In genomic region chr1:234934611-234935033, GRCh38 we compare ENCODE assay signal across 13 cellular contexts.
DNase-seq lines count a peak whose midpoint lies in the region; ATAC-seq, FAIRE-seq and TF ChIP-seq lines count a peak whose summit lies in the region.
"Had no signal": no experiment of that assay in that cellular context is flagged by ENCODE, and none has a peak within 500 bp of the region (broad histone marks: within the 10 kb centered on the region; RNA-seq: fewer than 3 reads in every experiment).

No MANE protein-coding gene starts in this region.

- no peaks in the 10 kb centered on the region for H3K4me1 ChIP-seq in A673 (ENCODE audit: insufficient read depth, low read length, poor library complexity, severe bottlenecking)

- CTCF ChIA-PET in A673 (lab: Charles Lee), result no interaction called here

- H3K27me3 Mint-ChIP-seq in osteocyte (ENCODE audit: unreplicated experiment), result no peaks in the 10 kb centered on the region
- H3K27me3 Mint-ChIP-seq: brain had no signal

- H3K36me3 ChIP-seq in bronchial epithelial cell (ENCODE audit: control insufficient read depth, insufficient read depth, low read length) (no peaks in the 10 kb centered on the region), A673 (ENCODE audit: insufficient read depth, low read length, poor library complexity, severe bottlenecking) (no peaks in the 10 kb centered on the region)
- H3K36me3 ChIP-seq: gastroesophageal sphincter, Peyer's patch had no signal

- ATAC-seq in HG02885 (IDR thresholded peaks at IDR 0.05; ENCODE audit: poor library complexity, unreplicated experiment), result no peak
- ATAC-seq: gastroesophageal sphincter had no signal

- H3K9me3 ChIP-seq in A673 (ENCODE audit: low read depth, low read length, poor library complexity, severe bottlenecking), result no peaks in the 10 kb centered on the region
- H3K9me3 ChIP-seq: gastroesophageal sphincter, Peyer's patch had no signal

- intact Hi-C loops in A673 (cut with micrococcal nuclease; ENCODE audit: unreplicated experiment), result no loop called here

- H3K4me1 Mint-ChIP-seq in osteocyte (ENCODE audit: unreplicated experiment), result peaks cover 19% of the 10 kb centered on the region

- no peak for TF ChIP-seq CTCF in bronchial epithelial cell (IDR thresholded peaks at IDR 0.05; ENCODE audit: insufficient read depth, low read length, severe bottlenecking)
- TF ChIP-seq CTCF in osteocyte (IDR thresholded peaks at IDR 0.05), result no peak
- TF ChIP-seq CTCF in A673 (conservative IDR thresholded peaks at IDR 0.05; ENCODE audit: low read depth, low read length), result no peak

- H3K9me3 Mint-ChIP-seq in osteocyte (ENCODE audit: unreplicated experiment), result no peaks in the 10 kb centered on the region
- H3K9me3 Mint-ChIP-seq: brain had no signal

- no peak overlapping the region for H3K27ac ChIP-seq in A673 (ENCODE audit: low read depth, low read length, poor library complexity, severe bottlenecking)
- H3K27ac ChIP-seq: gastroesophageal sphincter, Peyer's patch had no signal

- DNase-seq in ELR (ENCODE audit: low read depth) (peak; percentile 88), MV-4-11 (lab: John Stamatoyannopoulos, UW) (peak; percentile 90), bronchial epithelial cell (ENCODE audit: low read depth) (peak; percentile 71), osteocyte (ENCODE audit: extremely low spot score, unreplicated experiment) (no peak), A673 (ENCODE audit: low spot score) (no peak), OCI-M1 (lab: John Stamatoyannopoulos, UW) (no peak)
- DNase-seq: GOT3; NCI-H187; stimulated activated naive CD4-positive, alpha-beta T cell treated with Interleukin-2 at 50 U/mL for 16 hours had no signal

- POLR2A ChIA-PET in A673 (lab: Charles Lee; ENCODE audit: low non-redundant PET), result no interaction called here

- H3K36me3 Mint-ChIP-seq in osteocyte (ENCODE audit: unreplicated experiment), result no peaks in the 10 kb centered on the region
- H3K36me3 Mint-ChIP-seq: brain had no signal

- H3K4me3 ChIP-seq in bronchial epithelial cell (ENCODE audit: low read depth, low read length) (no peak overlapping the region), A673 (ENCODE audit: low read depth, low read length, poor library complexity, severe bottlenecking) (no peak overlapping the region)
- H3K4me3 ChIP-seq: gastroesophageal sphincter, Peyer's patch had no signal

- no TSS peak for BruUV-seq in A673 (replicated peaks; lab: Mats Ljungman, UMichigan)

- FAIRE-seq in bronchial epithelial cell (lab: Jason Lieb, UNC), result no peak

- peak overlapping the region; percentile 27 for H3K27ac Mint-ChIP-seq in osteocyte (ENCODE audit: unreplicated experiment)
- H3K27ac Mint-ChIP-seq: brain had no signal

- no peak overlapping the region for H3K4me3 Mint-ChIP-seq in osteocyte (ENCODE audit: unreplicated experiment)
- H3K4me3 Mint-ChIP-seq: brain had no signal

- H3K27me3 ChIP-seq in bronchial epithelial cell (ENCODE audit: control insufficient read depth, insufficient read depth, low read length) (no peaks in the 10 kb centered on the region), A673 (replicated peaks; ENCODE audit: insufficient read depth, low read depth, low read length, poor library complexity) (no peaks in the 10 kb centered on the region)
- H3K27me3 ChIP-seq: gastroesophageal sphincter, Peyer's patch had no signal

Comparison
In these comparisons a context has a peak if more than half of its experiments do, and no peak if none do; other contexts are left out.
1. DNase-seq: peak in ELR (single experiment), MV-4-11 (single experiment) and bronchial epithelial cell (single experiment); none in osteocyte (single experiment), A673 (single experiment) and OCI-M1 (single experiment).